In the genomic region with DNA sequence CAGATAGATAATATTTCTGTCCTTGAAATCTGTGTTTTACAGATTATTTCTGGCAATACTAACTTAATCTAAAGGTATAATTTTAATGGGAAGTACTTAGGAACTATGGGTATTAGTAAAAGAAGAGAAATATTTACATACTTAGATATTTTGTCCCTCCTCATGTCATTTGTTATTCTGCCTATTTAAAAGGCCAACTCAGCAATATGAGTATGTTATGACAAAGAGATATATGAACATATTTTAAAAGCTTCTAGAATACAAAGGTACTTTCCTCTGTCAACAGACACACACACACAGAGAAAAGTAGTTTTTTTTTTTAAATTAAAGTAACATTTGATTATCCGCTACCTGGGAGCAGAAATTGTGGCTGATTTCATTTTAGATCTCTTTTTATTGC, we compare ENCODE assay signal across 1 cellular context.
TF ChIP-seq lines count a peak whose summit lies in the region.

No MANE protein-coding gene starts in this region.

TF ChIP-seq in endothelial cell of umbilical vein, 7 proteins besides CTCF, POLR2A, EP300 and RAD21 (continued from another document):
- no peak for TF ChIP-seq FOS (IDR thresholded peaks at IDR 0.05; ENCODE audit: borderline replicate concordance, insufficient read depth, low read length)
